ENCODE assay signal across 8 cellular contexts in genomic region chr19:42423462-42424344, GRCh38. TPM values are rescaled to one million over a fixed set of nuclear protein-coding genes. Genes with fewer than 3 reads are reported as not detected.
DNase-seq lines count a peak whose midpoint lies in the region; ATAC-seq and TF ChIP-seq lines count a peak whose summit lies in the region.

No MANE protein-coding gene starts in this region.

- H3K9me3 Mint-ChIP-seq in natural killer cell treated with Interleukin-12 subunit alpha and Interleukin-12 subunit beta and Interleukin-15 and Interleukin-18, amount 100 ng/mL, for 72 hours, result no peaks in the 10 kb centered on the region
- peaks cover 0 to 3% of the 10 kb centered on the region in 2 donors for H3K9me3 Mint-ChIP-seq in stimulated activated naive B cell treated with anti-CD40 and anti-IgM and Interleukin-4, amounts not matched to agents 10 μg/mL and 1 μg/mL and 100 μg/mL, for 72 hours

- H3K27me3 ChIP-seq in Peyer's patch, result no peaks in the 10 kb centered on the region

- H3K27me3 Mint-ChIP-seq in natural killer cell treated with Interleukin-12 subunit alpha and Interleukin-12 subunit beta and Interleukin-15 and Interleukin-18, amount 100 ng/mL, for 72 hours, result no peaks in the 10 kb centered on the region
- H3K27me3 Mint-ChIP-seq in stimulated activated naive B cell treated with anti-CD40 and anti-IgM and Interleukin-4, amounts not matched to agents 10 μg/mL and 1 μg/mL and 100 μg/mL, for 72 hours, result peaks cover 0 to 5% of the 10 kb centered on the region in 2 donors

- ATAC-seq in GM21360 (IDR thresholded peaks at IDR 0.05; ENCODE audit: unreplicated experiment), result peak; percentile 69
- peak; percentile 98 to 99 for ATAC-seq in natural killer cell treated with Interleukin-12 subunit alpha and Interleukin-12 subunit beta and Interleukin-15 and Interleukin-18, amount 100 ng/mL, for 72 hours
- peak; percentile 91 to 92 for ATAC-seq in stimulated activated naive B cell treated with anti-CD40 and anti-IgM and Interleukin-4, amounts not matched to agents 10 μg/mL and 1 μg/mL and 100 μg/mL, for 72 hours (replicated peaks)

- peak overlapping the region; percentile 92 for H3K4me3 Mint-ChIP-seq in natural killer cell treated with Interleukin-12 subunit alpha and Interleukin-12 subunit beta and Interleukin-15 and Interleukin-18, amount 100 ng/mL, for 72 hours
- peak overlapping the region; percentile 92 to 99 for H3K4me3 Mint-ChIP-seq in stimulated activated naive B cell treated with anti-CD40 and anti-IgM and Interleukin-4, amounts not matched to agents 10 μg/mL and 1 μg/mL and 100 μg/mL, for 72 hours

- H3K36me3 Mint-ChIP-seq in natural killer cell treated with Interleukin-12 subunit alpha and Interleukin-12 subunit beta and Interleukin-15 and Interleukin-18, amount 100 ng/mL, for 72 hours, result no peaks in the 10 kb centered on the region
- H3K36me3 Mint-ChIP-seq in stimulated activated naive B cell treated with anti-CD40 and anti-IgM and Interleukin-4, amounts not matched to agents 10 μg/mL and 1 μg/mL and 100 μg/mL, for 72 hours, result peaks cover 8 to 12% of the 10 kb centered on the region in 2 donors

- TF ChIP-seq CTCF in Peyer's patch (IDR thresholded peaks at IDR 0.05) (peak in 1 of 6 experiments; percentile 16), fibroblast of pulmonary artery (IDR thresholded peaks at IDR 0.05; ENCODE audit: low read length, missing control alignments) (no peak)

- no peaks in the 10 kb centered on the region for H3K9me3 ChIP-seq in Peyer's patch

- TF ChIP-seq POLR2A in Peyer's patch (IDR thresholded peaks at IDR 0.05), result peak; percentile 24 to 77

- peaks cover 0 to 37% (median 14%) of the 10 kb centered on the region in 4 donors for H3K4me1 ChIP-seq in Peyer's patch

- DNase-seq in COLO668 (lab: John Stamatoyannopoulos, UW; ENCODE audit: unreplicated experiment) (peak; percentile 86), HT-29 (ENCODE audit: low spot score) (peak; percentile 99), Peyer's patch (peak; percentile 76 to 97 (median 95)), fibroblast of pulmonary artery (ENCODE audit: low read depth) (peak; percentile 93)
- DNase-seq in activated T-helper 9 cell treated with anti-CD3 and anti-CD28 coated beads, Interleukin-2, amount 50 U/mL, for 16 hours (ENCODE audit: low read depth), result peak; percentile 91
- DNase-seq in natural killer cell treated with Interleukin-12 subunit alpha and Interleukin-12 subunit beta and Interleukin-15 and Interleukin-18, amount 100 ng/mL, for 72 hours (ENCODE audit: low spot score), result peak; percentile 96
- peak; percentile 94 for DNase-seq in stimulated activated naive B cell treated with anti-CD40 and anti-IgM and Interleukin-4, amounts not matched to agents 10 μg/mL and 1 μg/mL and 100 μg/mL, for 72 hours

- peak overlapping the region; percentile 63 to 83 (median 77) for H3K27ac ChIP-seq in Peyer's patch

- no peaks in the 10 kb centered on the region for H3K36me3 ChIP-seq in Peyer's patch

- peak overlapping the region; percentile 85 to 95 for H3K27ac Mint-ChIP-seq in natural killer cell treated with Interleukin-12 subunit alpha and Interleukin-12 subunit beta and Interleukin-15 and Interleukin-18, amount 100 ng/mL, for 72 hours
- H3K27ac Mint-ChIP-seq in stimulated activated naive B cell treated with anti-CD40 and anti-IgM and Interleukin-4, amounts not matched to agents 10 μg/mL and 1 μg/mL and 100 μg/mL, for 72 hours, result peak overlapping the region; percentile 93

- H3K4me3 ChIP-seq in Peyer's patch (peak overlapping the region; percentile 62 to 92 (median 70)), fibroblast of pulmonary artery (replicated peaks; ENCODE audit: low read depth, low read length) (peak overlapping the region; percentile 64)

- peaks cover 36 to 38% of the 10 kb centered on the region in 2 donors for H3K4me1 Mint-ChIP-seq in natural killer cell treated with Interleukin-12 subunit alpha and Interleukin-12 subunit beta and Interleukin-15 and Interleukin-18, amount 100 ng/mL, for 72 hours (ENCODE audit: low read depth in 2 of 2)
- H3K4me1 Mint-ChIP-seq in stimulated activated naive B cell treated with anti-CD40 and anti-IgM and Interleukin-4, amounts not matched to agents 10 μg/mL and 1 μg/mL and 100 μg/mL, for 72 hours, result peaks cover 36 to 57% of the 10 kb centered on the region in 2 donors

RNA-seq across cellular contexts. Expression of gene LIPE, which starts 3.5 kb away (rescaled TPM):
- 88.7 and 91.3 TPM in 2 replicates for total RNA-seq in HT-29 (2014; rRNA removed; shearing (Covaris generic))
- total RNA-seq in Peyer's patch, result 10 to 100 TPM; 28.9 to 46.6 (median 34.8) TPM
- 10 to 100 TPM; 25.1 to 31.5 TPM for total RNA-seq in natural killer cell treated with Interleukin-12 subunit alpha and Interleukin-12 subunit beta and Interleukin-15 and Interleukin-18, amount 100 ng/mL, for 72 hours

RNA-seq across cellular contexts. Expression of gene CXCL17, which starts 19.0 kb away (rescaled TPM):
- 0.61 TPM in 1 of 2 replicates, not detected in the other for total RNA-seq in HT-29 (2014; rRNA removed; shearing (Covaris generic))
- total RNA-seq in Peyer's patch, result not detected
- total RNA-seq in natural killer cell treated with Interleukin-12 subunit alpha and Interleukin-12 subunit beta and Interleukin-15 and Interleukin-18, amount 100 ng/mL, for 72 hours, result not detected

RNA-seq across cellular contexts. Expression of gene CNFN, which starts 33.6 kb away (rescaled TPM):
- 4.3 and 6.6 TPM in 2 replicates for total RNA-seq in HT-29 (2014; rRNA removed; shearing (Covaris generic))
- total RNA-seq in Peyer's patch, result 1 to 10 TPM in 1 of 4 donors, not detected in 3; 3.8 TPM
- not detected for total RNA-seq in natural killer cell treated with Interleukin-12 subunit alpha and Interleukin-12 subunit beta and Interleukin-15 and Interleukin-18, amount 100 ng/mL, for 72 hours

Comparison
In these comparisons a context has a peak if more than half of its experiments do, and no peak if none do; other contexts are left out.
1. Peak in every context shown above with its lines: DNase-seq, ATAC-seq, H3K4me3 ChIP-seq and H3K27ac ChIP-seq.